18 cellular contexts compared by ENCODE assay signal in genomic region chr1:94032637-94033036, GRCh38.
"Had no signal": no experiment of that assay in that cellular context is flagged by ENCODE, and none has a peak within 500 bp of the region (broad histone marks: within the 10 kb centered on the region; RNA-seq: fewer than 3 reads in every experiment).

No MANE protein-coding gene starts in this region.

- FAIRE-seq: frontal cortex, keratinocyte, small intestine had no signal

- H3K4me1 ChIP-seq: parathyroid adenoma, right lobe of liver had no signal

- DNase-seq: cortex of kidney; left ventricle myocardium superior; natural killer cell; occipital lobe; right lobe of liver; small intestine; stimulated activated CD4-positive, alpha-beta T cell treated with anti-CD3 and anti-CD28 coated beads, Interleukin-15, amount 100 ng/mL, for 24 hours; stimulated activated CD4-positive, alpha-beta T cell treated with anti-CD3 and anti-CD28 coated beads, Interleukin-4, amount 100 ng/mL, for 1 hour; stimulated activated CD8-positive, alpha-beta memory T cell treated with anti-CD3 and anti-CD28 coated beads, Interleukin-4, amount 100 ng/mL, for 48 hours; stimulated activated naive CD4-positive, alpha-beta T cell treated with Interleukin-2 at 50 U/mL for 16 hours; stomach; thyroid gland; trophoblast cell had no signal

- H3K4me3 ChIP-seq: lung, right lobe of liver, stomach, thyroid gland, vagina had no signal

- H3K27me3 ChIP-seq: right lobe of liver, thyroid gland, vagina had no signal

- H3K79me2 ChIP-seq: parathyroid adenoma had no signal

- H2AFZ ChIP-seq: parathyroid adenoma had no signal

- ATAC-seq: left ventricle myocardium superior, natural killer cell, right lobe of liver had no signal

- H3K27ac ChIP-seq: parathyroid adenoma, right lobe of liver, stomach, vagina had no signal

- H3K36me3 ChIP-seq: right lobe of liver, stomach, thyroid gland, vagina had no signal

- H3K9me3 ChIP-seq: right lobe of liver, stomach, thyroid gland, vagina had no signal

- H3K9ac ChIP-seq: parathyroid adenoma had no signal
